Comparison of ENCODE assay signal across 9 cellular contexts in genomic region chr2:15311201-15311882, GRCh38.
A peak's percentile ranks its signal among the peaks of the same experiment; 100 is the strongest.
DNase-seq lines count a peak whose midpoint lies in the region; ATAC-seq, FAIRE-seq and TF ChIP-seq lines count a peak whose summit lies in the region.
"Had no signal": no experiment of that assay in that cellular context is flagged by ENCODE, and none has a peak within 500 bp of the region (broad histone marks: within the 10 kb centered on the region; RNA-seq: fewer than 3 reads in every experiment).

No MANE protein-coding gene starts in this region.

- H3K4me1 ChIP-seq in small intestine (ENCODE audit: control insufficient read depth in 2 of 2, insufficient read depth in 1 of 2, low read depth in 1 of 2, low read length in 1 of 2) (no peaks in the 10 kb centered on the region), GM23338 (ENCODE audit: insufficient read depth) (no peaks in the 10 kb centered on the region), ovary (ENCODE audit: insufficient read depth) (no peaks in the 10 kb centered on the region)
- H3K4me1 ChIP-seq in effector memory CD4-positive, alpha-beta T cell (ENCODE audit: control insufficient read depth, insufficient read depth, low read length, poor library complexity, severe bottlenecking), result peaks cover 8% of the 10 kb centered on the region

- H3K27me3 ChIP-seq in small intestine (ENCODE audit: control insufficient read depth in 2 of 2, insufficient read depth in 2 of 2, low read length in 2 of 2) (no peaks in the 10 kb centered on the region), GM23338 (ENCODE audit: insufficient read depth) (no peaks in the 10 kb centered on the region), ovary (no peaks in the 10 kb centered on the region)
- no peaks in the 10 kb centered on the region for H3K27me3 ChIP-seq in effector memory CD4-positive, alpha-beta T cell (replicated peaks; ENCODE audit: control insufficient read depth, insufficient read depth, low read length, poor library complexity, severe bottlenecking)

- H3K9me2 ChIP-seq in GM23338 (ENCODE audit: insufficient read depth), result no peaks in the 10 kb centered on the region

- no peaks in the 10 kb centered on the region for H3K27me3 Mint-ChIP-seq in central memory CD8-positive, alpha-beta T cell
- peaks cover 3% of the 10 kb centered on the region for H3K27me3 Mint-ChIP-seq in GM23338 (ENCODE audit: insufficient read depth, low read depth, poor library complexity)

- DNase-seq in central memory CD8-positive, alpha-beta T cell (ENCODE audit: low spot score in 2 of 2), result no peak
- DNase-seq in small intestine (no peak), GM23338 (ENCODE audit: low spot score) (no peak), ovary (no peak)
- DNase-seq in effector memory CD4-positive, alpha-beta T cell, result no peak
- DNase-seq: GM23248 had no signal

- H3K27ac Mint-ChIP-seq in central memory CD8-positive, alpha-beta T cell (ENCODE audit: low read depth), result peak overlapping the region; percentile 72
- no peak overlapping the region for H3K27ac Mint-ChIP-seq in GM23338

- no peaks in the 10 kb centered on the region for H3K9me3 ChIP-seq in small intestine (ENCODE audit: control insufficient read depth, low read depth)
- H3K9me3 ChIP-seq in effector memory CD4-positive, alpha-beta T cell (ENCODE audit: control insufficient read depth, low read length), result no peaks in the 10 kb centered on the region
- no peaks in the 10 kb centered on the region for H3K9me3 ChIP-seq in ovary

- H3K4me3 ChIP-seq in small intestine (ENCODE audit: low read depth in 1 of 2, low read length in 2 of 2) (no peak overlapping the region), GM23338 (no peak overlapping the region), ovary (no peak overlapping the region)
- no peak overlapping the region for H3K4me3 ChIP-seq in effector memory CD4-positive, alpha-beta T cell (ENCODE audit: insufficient read depth, low read depth, low read length, poor library complexity, severe bottlenecking)
- H3K4me3 ChIP-seq: GM23248 had no signal

- peaks cover 55% of the 10 kb centered on the region for H3K4me1 Mint-ChIP-seq in central memory CD8-positive, alpha-beta T cell
- H3K4me1 Mint-ChIP-seq in GM23338, result peaks cover 3% of the 10 kb centered on the region; the same call in 2 of the 3 replicates

- H3K36me3 Mint-ChIP-seq in central memory CD8-positive, alpha-beta T cell (ENCODE audit: insufficient read depth), result peaks cover 19% of the 10 kb centered on the region
- peaks cover 2% of the 10 kb centered on the region; the same call in 2 of the 3 replicates for H3K36me3 Mint-ChIP-seq in GM23338 (ENCODE audit: low read depth)

- no peak for TF ChIP-seq EP300 in ovary (IDR thresholded peaks at IDR 0.05)

- TF ChIP-seq POLR2A in ovary (IDR thresholded peaks at IDR 0.05), result no peak

- no peak for FAIRE-seq in small intestine (lab: Jason Lieb, UNC)

- WGBS in small intestine, 3 donors, result 61 to 80% (median 71%) methylated on average over 4 of the region's 4 CpGs
- 57 to 63% (median 60%) methylated on average over 4 of the region's 4 CpGs for WGBS in ovary, 3 donors

- ATAC-seq in GM18502 (IDR thresholded peaks at IDR 0.05; ENCODE audit: poor library complexity, unreplicated experiment), result peak; percentile 77
- ATAC-seq in GM21390 (IDR thresholded peaks at IDR 0.05; ENCODE audit: unreplicated experiment), result peak; percentile 57
- ATAC-seq in HG03442 (IDR thresholded peaks at IDR 0.05; ENCODE audit: unreplicated experiment), result peak; percentile 53
- peak; percentile 63 for ATAC-seq in central memory CD8-positive, alpha-beta T cell (replicated peaks; ENCODE audit: extremely low read depth, poor library complexity, severe bottlenecking)
- ATAC-seq in GM23338, result no peak

- H3K9me3 Mint-ChIP-seq in central memory CD8-positive, alpha-beta T cell, result no peaks in the 10 kb centered on the region
- H3K9me3 Mint-ChIP-seq in GM23338, result no peaks in the 10 kb centered on the region; the same call in 1 of the 3 replicates

- H3K27ac ChIP-seq in small intestine (ENCODE audit: low read depth in 1 of 2, low read length in 1 of 2) (no peak overlapping the region), GM23338 (ENCODE audit: low read depth) (no peak overlapping the region), ovary (no peak overlapping the region)
- H3K27ac ChIP-seq in effector memory CD4-positive, alpha-beta T cell (ENCODE audit: insufficient read depth, low read length, poor library complexity, severe bottlenecking), result no peak overlapping the region
- H3K27ac ChIP-seq: GM23248 had no signal

- no peaks in the 10 kb centered on the region for H4K20me1 ChIP-seq in GM23338 (replicated peaks; ENCODE audit: insufficient read depth)

- intact Hi-C loops in ovary (cut with DNase I), result no loop called here

- no peaks in the 10 kb centered on the region for H3F3A ChIP-seq in GM23338 (replicated peaks; ENCODE audit: low read depth)

- TF ChIP-seq CTCF in GM23338 (conservative IDR thresholded peaks at IDR 0.05; ENCODE audit: low read depth in 2 of 2) (no peak), ovary (IDR thresholded peaks at IDR 0.05) (no peak)

- H3K4me2 ChIP-seq in GM23338, result no peak overlapping the region

- no peak overlapping the region for H3K4me3 Mint-ChIP-seq in central memory CD8-positive, alpha-beta T cell
- H3K4me3 Mint-ChIP-seq in GM23338, result no peak overlapping the region

- no peak overlapping the region for H2AFZ ChIP-seq in GM23338
- H2AFZ ChIP-seq: GM23248 had no signal

- no peaks in the 10 kb centered on the region for H3K79me2 ChIP-seq in GM23338 (replicated peaks; ENCODE audit: insufficient read depth)

- H3K36me3 ChIP-seq in small intestine (ENCODE audit: control insufficient read depth in 2 of 2, insufficient read depth in 2 of 2, low read length in 2 of 2), result peaks cover 0 to 8% of the 10 kb centered on the region in 2 donors
- H3K36me3 ChIP-seq in GM23338 (ENCODE audit: insufficient read depth), result peaks cover under 1% of the 10 kb centered on the region; the same call in 1 of the 2 replicates
- peaks cover 5% of the 10 kb centered on the region for H3K36me3 ChIP-seq in effector memory CD4-positive, alpha-beta T cell (ENCODE audit: control insufficient read depth, insufficient read depth, low read length)
- no peaks in the 10 kb centered on the region for H3K36me3 ChIP-seq in ovary

TF ChIP-seq in GM23338, 12 proteins besides CTCF, POLR2A, EP300 and RAD21:
- TF ChIP-seq NANOG (IDR thresholded peaks at IDR 0.05; ENCODE audit: borderline replicate concordance) (no peak), ETS1 (IDR thresholded peaks at IDR 0.05) (no peak), REST (IDR thresholded peaks at IDR 0.05; ENCODE audit: unreplicated experiment) (no peak)
